In the genomic region with DNA sequence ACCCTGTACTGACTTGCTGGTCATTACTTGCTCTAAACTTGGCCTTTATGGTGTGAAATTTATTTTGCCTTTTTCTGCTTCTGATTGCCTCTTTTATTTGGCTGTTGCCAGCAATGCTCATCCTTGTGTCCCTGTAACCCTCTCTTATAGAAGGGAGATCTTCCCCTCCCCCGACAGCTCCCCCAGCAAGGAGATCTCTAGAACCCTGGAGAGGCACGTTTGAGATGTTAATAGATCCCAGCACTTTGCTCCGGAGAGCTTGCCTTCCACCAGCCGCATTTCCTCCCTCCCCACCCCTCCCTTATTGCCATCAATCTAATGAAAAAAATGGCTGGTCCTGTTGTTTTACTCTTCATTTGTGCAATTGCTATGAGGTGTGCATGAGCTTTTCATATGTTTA, we compare ENCODE assay signal across 1 cellular context.
TF ChIP-seq lines count a peak whose summit lies in the region.

No MANE protein-coding gene starts in this region.

TF ChIP-seq in K562, 482 proteins besides CTCF, POLR2A, EP300 and RAD21:
- no peak for TF ChIP-seq MTA3 (IDR thresholded peaks at IDR 0.05; ENCODE audit: borderline replicate concordance)
- no peak for TF ChIP-seq ZNF217 (CRISPR knock-in tag; IDR thresholded peaks at IDR 0.05)
- TF ChIP-seq ZFPM2 (CRISPR knock-in tag; IDR thresholded peaks at IDR 0.05) = no peak
- TF ChIP-seq, protein P1, sequence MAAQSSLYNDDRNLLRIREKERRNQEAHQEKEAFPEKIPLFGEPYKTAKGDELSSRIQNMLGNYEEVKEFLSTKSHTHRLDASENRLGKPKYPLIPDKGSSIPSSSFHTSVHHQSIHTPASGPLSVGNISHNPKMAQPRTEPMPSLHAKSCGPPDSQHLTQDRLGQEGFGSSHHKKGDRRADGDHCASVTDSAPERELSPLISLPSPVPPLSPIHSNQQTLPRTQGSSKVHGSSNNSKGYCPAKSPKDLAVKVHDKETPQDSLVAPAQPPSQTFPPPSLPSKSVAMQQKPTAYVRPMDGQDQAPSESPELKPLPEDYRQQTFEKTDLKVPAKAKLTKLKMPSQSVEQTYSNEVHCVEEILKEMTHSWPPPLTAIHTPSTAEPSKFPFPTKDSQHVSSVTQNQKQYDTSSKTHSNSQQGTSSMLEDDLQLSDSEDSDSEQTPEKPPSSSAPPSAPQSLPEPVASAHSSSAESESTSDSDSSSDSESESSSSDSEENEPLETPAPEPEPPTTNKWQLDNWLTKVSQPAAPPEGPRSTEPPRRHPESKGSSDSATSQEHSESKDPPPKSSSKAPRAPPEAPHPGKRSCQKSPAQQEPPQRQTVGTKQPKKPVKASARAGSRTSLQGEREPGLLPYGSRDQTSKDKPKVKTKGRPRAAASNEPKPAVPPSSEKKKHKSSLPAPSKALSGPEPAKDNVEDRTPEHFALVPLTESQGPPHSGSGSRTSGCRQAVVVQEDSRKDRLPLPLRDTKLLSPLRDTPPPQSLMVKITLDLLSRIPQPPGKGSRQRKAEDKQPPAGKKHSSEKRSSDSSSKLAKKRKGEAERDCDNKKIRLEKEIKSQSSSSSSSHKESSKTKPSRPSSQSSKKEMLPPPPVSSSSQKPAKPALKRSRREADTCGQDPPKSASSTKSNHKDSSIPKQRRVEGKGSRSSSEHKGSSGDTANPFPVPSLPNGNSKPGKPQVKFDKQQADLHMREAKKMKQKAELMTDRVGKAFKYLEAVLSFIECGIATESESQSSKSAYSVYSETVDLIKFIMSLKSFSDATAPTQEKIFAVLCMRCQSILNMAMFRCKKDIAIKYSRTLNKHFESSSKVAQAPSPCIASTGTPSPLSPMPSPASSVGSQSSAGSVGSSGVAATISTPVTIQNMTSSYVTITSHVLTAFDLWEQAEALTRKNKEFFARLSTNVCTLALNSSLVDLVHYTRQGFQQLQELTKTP (IDR thresholded peaks at IDR 0.05; ENCODE audit: low read depth in 1 of 2, partially characterized antibody in 2 of 2) = no peak
- TF ChIP-seq ZNF79 (CRISPR knock-in tag; IDR thresholded peaks at IDR 0.05; ENCODE audit: low read depth) = no peak
- TF ChIP-seq, protein P2, sequence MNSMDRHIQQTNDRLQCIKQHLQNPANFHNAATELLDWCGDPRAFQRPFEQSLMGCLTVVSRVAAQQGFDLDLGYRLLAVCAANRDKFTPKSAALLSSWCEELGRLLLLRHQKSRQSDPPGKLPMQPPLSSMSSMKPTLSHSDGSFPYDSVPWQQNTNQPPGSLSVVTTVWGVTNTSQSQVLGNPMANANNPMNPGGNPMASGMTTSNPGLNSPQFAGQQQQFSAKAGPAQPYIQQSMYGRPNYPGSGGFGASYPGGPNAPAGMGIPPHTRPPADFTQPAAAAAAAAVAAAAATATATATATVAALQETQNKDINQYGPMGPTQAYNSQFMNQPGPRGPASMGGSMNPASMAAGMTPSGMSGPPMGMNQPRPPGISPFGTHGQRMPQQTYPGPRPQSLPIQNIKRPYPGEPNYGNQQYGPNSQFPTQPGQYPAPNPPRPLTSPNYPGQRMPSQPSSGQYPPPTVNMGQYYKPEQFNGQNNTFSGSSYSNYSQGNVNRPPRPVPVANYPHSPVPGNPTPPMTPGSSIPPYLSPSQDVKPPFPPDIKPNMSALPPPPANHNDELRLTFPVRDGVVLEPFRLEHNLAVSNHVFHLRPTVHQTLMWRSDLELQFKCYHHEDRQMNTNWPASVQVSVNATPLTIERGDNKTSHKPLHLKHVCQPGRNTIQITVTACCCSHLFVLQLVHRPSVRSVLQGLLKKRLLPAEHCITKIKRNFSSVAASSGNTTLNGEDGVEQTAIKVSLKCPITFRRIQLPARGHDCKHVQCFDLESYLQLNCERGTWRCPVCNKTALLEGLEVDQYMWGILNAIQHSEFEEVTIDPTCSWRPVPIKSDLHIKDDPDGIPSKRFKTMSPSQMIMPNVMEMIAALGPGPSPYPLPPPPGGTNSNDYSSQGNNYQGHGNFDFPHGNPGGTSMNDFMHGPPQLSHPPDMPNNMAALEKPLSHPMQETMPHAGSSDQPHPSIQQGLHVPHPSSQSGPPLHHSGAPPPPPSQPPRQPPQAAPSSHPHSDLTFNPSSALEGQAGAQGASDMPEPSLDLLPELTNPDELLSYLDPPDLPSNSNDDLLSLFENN (IDR thresholded peaks at IDR 0.05; ENCODE audit: low read depth in 2 of 2, low read length in 2 of 2) = no peak
